1 cellular context compared by ENCODE assay signal in genomic region chr20:37310951-37311350, GRCh38.
TF ChIP-seq lines count a peak whose summit lies in the region.

No MANE protein-coding gene starts in this region.

TF ChIP-seq in H1, 55 proteins besides CTCF, POLR2A, EP300 and RAD21:
- TF ChIP-seq FOSL1 (IDR thresholded peaks at IDR 0.05; ENCODE audit: insufficient read depth, low read depth, low read length): no peak
- no peak for TF ChIP-seq CTBP2 (IDR thresholded peaks at IDR 0.05; ENCODE audit: borderline replicate concordance, insufficient read depth, insufficient read length, low read length)
- no peak for TF ChIP-seq ASH2L (IDR thresholded peaks at IDR 0.05; ENCODE audit: low read length)
- no peak for TF ChIP-seq SIRT6 (IDR thresholded peaks at IDR 0.05; ENCODE audit: low read length)
- no peak for TF ChIP-seq ZNF274 (IDR thresholded peaks at IDR 0.05; ENCODE audit: borderline replicate concordance, extremely low read depth, low read length)
- no peak for TF ChIP-seq SAP30 (IDR thresholded peaks at IDR 0.05; ENCODE audit: insufficient read depth, insufficient replicate concordance, low read length)
- TF ChIP-seq CBX5 (IDR thresholded peaks at IDR 0.05; ENCODE audit: low read depth, low read length): no peak
- no peak for TF ChIP-seq SIX5 (IDR thresholded peaks at IDR 0.05; ENCODE audit: low read depth, low read length)
- no peak for TF ChIP-seq GABPA (IDR thresholded peaks at IDR 0.05; ENCODE audit: borderline replicate concordance, insufficient read depth, low read length)
- TF ChIP-seq RXRA (IDR thresholded peaks at IDR 0.05; ENCODE audit: insufficient read depth, low read depth, low read length): no peak
- no peak for TF ChIP-seq EGR1 (IDR thresholded peaks at IDR 0.05; ENCODE audit: borderline replicate concordance, low read depth, low read length)
